ENCODE assay signal across 8 cellular contexts in genomic region chr5:80091792-80092192, GRCh38. TPM values are rescaled to one million over a fixed set of nuclear protein-coding genes. Genes with fewer than 3 reads are reported as not detected.
A peak's percentile ranks its signal among the peaks of the same experiment; 100 is the strongest.
DNase-seq lines count a peak whose midpoint lies in the region; ATAC-seq and TF ChIP-seq lines count a peak whose summit lies in the region.
"Not testable (repeated sequence)": the region's sequence is repeated elsewhere in the genome, so short reads cannot be mapped to it uniquely, and the experiment has no call there.

No MANE protein-coding gene starts in this region.

- not testable (repeated sequence) for H2AFZ ChIP-seq in DND-41 (ENCODE audit: low read depth, low read length); mammary epithelial cell (ENCODE audit: low read depth, low read length)
- peak overlapping the region; percentile 35; the same call in 1 of the 2 replicates for H2AFZ ChIP-seq in KMS-11 (ENCODE audit: low read depth)
- peak overlapping the region; percentile 16 for H2AFZ ChIP-seq in neuronal stem cell (ENCODE audit: low read length)

- ATAC-seq in DND-41 (ENCODE audit: insufficient read depth, low read depth) (peak; percentile 88), heart right ventricle (peak; percentile 42 to 87 (median 75))
- peak; percentile 79 for ATAC-seq in activated CD4-positive, alpha-beta T cell treated with anti-CD3 and anti-CD28 coated beads for 36 hours

- H4K20me1 ChIP-seq in DND-41 (ENCODE audit: insufficient read depth, low read length); KMS-11 (ENCODE audit: insufficient read depth); mammary epithelial cell (ENCODE audit: insufficient read depth, low read length): not testable (repeated sequence)

- TF ChIP-seq CTCF in DND-41 (IDR thresholded peaks at IDR 0.05; ENCODE audit: borderline replicate concordance, extremely low read depth, low read length, poor library complexity, severe bottlenecking) = peak; percentile 80
- TF ChIP-seq CTCF in KMS-11 (conservative IDR thresholded peaks at IDR 0.05; ENCODE audit: low read depth, low read length) = peak; percentile 95
- peak; percentile 39 to 55 for TF ChIP-seq CTCF in mammary epithelial cell (conservative IDR thresholded peaks at IDR 0.05 in 1 of 2, IDR thresholded peaks at IDR 0.05 in 1 of 2; ENCODE audit: extremely low read depth in 1 of 2, insufficient read depth in 1 of 2, low read depth in 1 of 2, low read length in 2 of 2)
- peak; percentile 69 to 90 (median 79) for TF ChIP-seq CTCF in heart right ventricle (IDR thresholded peaks at IDR 0.05)
- TF ChIP-seq CTCF in transverse colon (IDR thresholded peaks at IDR 0.05) = peak; percentile 79 to 86 (median 83)

- not testable (repeated sequence) for TF ChIP-seq POLR2A in transverse colon (IDR thresholded peaks at IDR 0.05)

- H3K4me1 ChIP-seq in DND-41 (ENCODE audit: insufficient read depth, low read length) = peaks cover 12% of the 10 kb centered on the region
- not testable (repeated sequence) for H3K4me1 ChIP-seq in KMS-11 (ENCODE audit: low read depth, poor library complexity, severe bottlenecking); mammary epithelial cell (ENCODE audit: insufficient read depth, low read length); transverse colon
- peaks cover 0 to 15% (median 7%) of the 10 kb centered on the region in 9 donors for H3K4me1 ChIP-seq in heart right ventricle
- peaks cover 9 to 12% of the 10 kb centered on the region in 2 donors for H3K4me1 ChIP-seq in neuronal stem cell (ENCODE audit: control insufficient read depth in 2 of 2, insufficient read depth in 1 of 2, low read depth in 1 of 2, low read length in 2 of 2)

- DNase-seq in DND-41 = peak; percentile 38
- peak; percentile 15 for DNase-seq in NCI-H82 treated with DMSO at 0.1 percent for 48 hours (lab: John Stamatoyannopoulos, UW; ENCODE audit: unreplicated experiment)
- DNase-seq in activated CD4-positive, alpha-beta T cell treated with anti-CD3 and anti-CD28 coated beads for 36 hours = peak; percentile 39
- peak; percentile 23 for DNase-seq in mammary epithelial cell
- peak; percentile 32 to 35 for DNase-seq in heart right ventricle
- peak; percentile 53 for DNase-seq in neuronal stem cell (ENCODE audit: low spot score)
- not testable (repeated sequence) for DNase-seq in transverse colon

- H3K27ac Mint-ChIP-seq in activated CD4-positive, alpha-beta T cell treated with anti-CD3 and anti-CD28 coated beads for 36 hours = not testable (repeated sequence)

- H3K9me3 ChIP-seq in DND-41 (ENCODE audit: insufficient read depth, low read length, severe bottlenecking); mammary epithelial cell (replicated peaks; ENCODE audit: insufficient read depth, low read length); heart right ventricle; neuronal stem cell (replicated peaks in 1 of 2; ENCODE audit: control insufficient read depth in 2 of 2, insufficient read depth in 1 of 2, low read depth in 1 of 2, low read length in 2 of 2); transverse colon: not testable (repeated sequence)

- dilution Hi-C loops in mammary epithelial cell (cut with HindIII; ENCODE audit: low sequenced_read_pairs) = not testable (repeated sequence)

- H3K36me3 Mint-ChIP-seq in activated CD4-positive, alpha-beta T cell treated with anti-CD3 and anti-CD28 coated beads for 36 hours (ENCODE audit: low read depth) = not testable (repeated sequence)

- H3K79me1 ChIP-seq in neuronal stem cell (ENCODE audit: low read depth, low read length) = not testable (repeated sequence)

- in situ Hi-C loops in mammary epithelial cell (cut with MboI; ENCODE audit: low sequenced_read_pairs in 2 of 2) = loop anchor here (5.0 to 25.0 kb wide), 3 partner anchors 216 to 1054 kb away; no protein-coding TSS in a partner anchor
- in situ Hi-C loops in transverse colon (cut with MboI; ENCODE audit: low pct_ligation_motif_present in 1 of 4, low pct_unique_long_range_greater_than_20kb in 1 of 4, low sequenced_read_pairs in 3 of 4) = loop anchor here (5.0 to 10.0 kb wide), 3 partner anchors 206 to 216 kb away; no protein-coding TSS in a partner anchor

- H3K18ac ChIP-seq in neuronal stem cell (ENCODE audit: low read length) = not testable (repeated sequence)

- peaks cover 20% of the 10 kb centered on the region for H3K4me1 Mint-ChIP-seq in activated CD4-positive, alpha-beta T cell treated with anti-CD3 and anti-CD28 coated beads for 36 hours

- H4K91ac ChIP-seq in neuronal stem cell (ENCODE audit: low read depth, low read length, poor library complexity) = not testable (repeated sequence)

- TF ChIP-seq EP300 in transverse colon (IDR thresholded peaks at IDR 0.05; ENCODE audit: low read depth) = not testable (repeated sequence)

- H3K4me2 ChIP-seq in DND-41 (ENCODE audit: insufficient read depth, low read length); KMS-11; mammary epithelial cell (ENCODE audit: insufficient read depth, low read depth, low read length); neuronal stem cell (ENCODE audit: insufficient read depth, low read length, poor library complexity, severe bottlenecking): not testable (repeated sequence)

- H2BK120ac ChIP-seq in neuronal stem cell (ENCODE audit: low read depth, low read length) = not testable (repeated sequence)

- not testable (repeated sequence) for H3K23ac ChIP-seq in neuronal stem cell (ENCODE audit: low read depth, low read length, poor library complexity)

- H3K36me3 ChIP-seq in DND-41 (ENCODE audit: insufficient read depth, low read length); KMS-11 (ENCODE audit: insufficient read depth); mammary epithelial cell (ENCODE audit: insufficient read depth, low read length); heart right ventricle; neuronal stem cell (replicated peaks in 1 of 2; ENCODE audit: control insufficient read depth in 2 of 2, insufficient read depth in 2 of 2, low read length in 2 of 2); transverse colon: not testable (repeated sequence)

- CTCF ChIA-PET in activated CD4-positive, alpha-beta T cell treated with anti-CD3 and anti-CD28 coated beads for 36 hours (lab: Charles Lee) = interaction anchor here (0.6 to 9.7 kb wide), 51 partner anchors 8 to 1075 kb away, joined by 3 to 198 read pairs (median 4); partner anchors contain the start of gene SERINC5
- CTCF ChIA-PET in mammary epithelial cell (lab: Charles Lee; ENCODE audit: low non-redundant PET) = interaction anchor here (0.5 to 0.7 kb wide), 4 partner anchors 216 to 580 kb away, joined by 3 to 5 read pairs (median 4); no protein-coding TSS in a partner anchor

- intact Hi-C loops in activated CD4-positive, alpha-beta T cell treated with anti-CD3 and anti-CD28 coated beads for 36 hours (cut with DNase I, micrococcal nuclease) = loop anchor here (1.0 to 5.0 kb wide), 4 partner anchors 36 to 316 kb away; partner anchors contain the start of gene ZFYVE16 (in 1 of the 2)
- intact Hi-C loops in mammary epithelial cell (cut with micrococcal nuclease) (loop anchor here (1.0 to 10.0 kb wide), 4 partner anchors 184 to 1103 kb away; no protein-coding TSS in a partner anchor), heart right ventricle (cut with DNase I) (loop anchor here (1.0 to 10.0 kb wide), 9 partner anchors 183 to 217 kb away; no protein-coding TSS in a partner anchor), transverse colon (cut with DNase I; ENCODE audit: low total_unique reads) (loop anchor here (2.0 to 10.0 kb wide), 2 partner anchors 183 to 215 kb away; no protein-coding TSS in a partner anchor)

- H2BK5ac ChIP-seq in neuronal stem cell (ENCODE audit: low read length) = not testable (repeated sequence)

- POLR2A ChIA-PET in activated CD4-positive, alpha-beta T cell treated with anti-CD3 and anti-CD28 coated beads for 36 hours (lab: Charles Lee) = interaction anchor here (0.6 to 0.8 kb wide), 2 partner anchors 48 to 164 kb away, joined by 3 to 4 read pairs; partner anchors contain the start of gene SERINC5

- H3K4me3 Mint-ChIP-seq in activated CD4-positive, alpha-beta T cell treated with anti-CD3 and anti-CD28 coated beads for 36 hours = not testable (repeated sequence)

- H3K27me3 ChIP-seq in DND-41 (ENCODE audit: insufficient read depth, low read length, poor library complexity); KMS-11 (ENCODE audit: insufficient read depth, low read depth); mammary epithelial cell (ENCODE audit: insufficient read depth, low read length); heart right ventricle; neuronal stem cell (ENCODE audit: control insufficient read depth in 3 of 3, insufficient read depth in 3 of 3, low read depth in 1 of 3, low read length in 3 of 3); transverse colon: not testable (repeated sequence)

- H4K8ac ChIP-seq in neuronal stem cell (ENCODE audit: low read depth, low read length) = not testable (repeated sequence)

- H3K27ac ChIP-seq in DND-41 (ENCODE audit: low read length); KMS-11; mammary epithelial cell (ENCODE audit: insufficient read depth, low read depth, low read length); neuronal stem cell (replicated peaks; ENCODE audit: low read length): not testable (repeated sequence)
- H3K27ac ChIP-seq in heart right ventricle (peak overlapping the region in 2 of 10 donors; percentile 2 to 22), transverse colon (peak overlapping the region in 1 of 4 donors; percentile 45)

- H3K9ac ChIP-seq in DND-41 (ENCODE audit: low read depth, low read length); KMS-11; mammary epithelial cell (ENCODE audit: insufficient read depth, low read length); neuronal stem cell (ENCODE audit: low read depth, low read length, poor library complexity): not testable (repeated sequence)

- not testable (repeated sequence) for H3K79me2 ChIP-seq in DND-41 (ENCODE audit: insufficient read depth, low read length); KMS-11 (ENCODE audit: insufficient read depth, low read depth); mammary epithelial cell (ENCODE audit: insufficient read depth, low read length)

- H3K4me3 ChIP-seq in DND-41 (ENCODE audit: low read depth in 1 of 2, low read length in 2 of 2); KMS-11 (IDR thresholded peaks at IDR 0.05; ENCODE audit: insufficient read depth, low read depth, low read length); mammary epithelial cell (replicated peaks in 1 of 3; ENCODE audit: insufficient read depth in 1 of 3, low read depth in 2 of 3, low read length in 3 of 3); heart right ventricle; neuronal stem cell (ENCODE audit: low read length in 2 of 2); transverse colon: not testable (repeated sequence)

- not testable (repeated sequence) for H3K27me3 Mint-ChIP-seq in activated CD4-positive, alpha-beta T cell treated with anti-CD3 and anti-CD28 coated beads for 36 hours

- H3K4ac ChIP-seq in neuronal stem cell (ENCODE audit: low read length) = not testable (repeated sequence)

- not testable (repeated sequence) for BruUV-seq in mammary epithelial cell (replicated peaks; lab: Mats Ljungman, UMichigan)

- not testable (repeated sequence) for H3K14ac ChIP-seq in neuronal stem cell (ENCODE audit: low read length)

- WGBS in mammary epithelial cell (ENCODE audit: low coverage, missing lambda C conversion rate) = 6% methylated on average over 7 of the region's 15 CpGs
- 30 to 38% methylated on average over 15 of the region's 15 CpGs for WGBS in heart right ventricle, 2 donors
- WGBS in neuronal stem cell (ENCODE audit: extremely low coverage in 2 of 2, insufficient read length in 2 of 2, insufficient replicate concordance in 1 of 2), 2 donors = no CpG with 5 or more reads among the region's 15 CpGs
- WGBS in transverse colon (ENCODE audit: low coverage in 1 of 2), 2 donors = 28 to 48% methylated on average over 7 to 15 of the region's 15 CpGs

- H2BK15ac ChIP-seq in neuronal stem cell (ENCODE audit: low read length) = not testable (repeated sequence)

- not testable (repeated sequence) for H2BK12ac ChIP-seq in neuronal stem cell (ENCODE audit: low read length)

- H2AK5ac ChIP-seq in neuronal stem cell (ENCODE audit: low read depth, low read length) = not testable (repeated sequence)

- not testable (repeated sequence) for H3K9me3 Mint-ChIP-seq in activated CD4-positive, alpha-beta T cell treated with anti-CD3 and anti-CD28 coated beads for 36 hours (ENCODE audit: low read depth)

RNA-seq across cellular contexts. Expression of gene THBS4, which starts 56.6 kb away (rescaled TPM):
- total RNA-seq in activated CD4-positive, alpha-beta T cell treated with anti-CD3 and anti-CD28 coated beads for 36 hours = 1 to 10 TPM; 2.1 to 2.3 TPM
- total RNA-seq in mammary epithelial cell (under 1 TPM; under 0.01 to 0.92 TPM), heart right ventricle (100 to 1,000 TPM in 3 of 10 donors, 10 to 100 TPM in 7; 41.1 to 180 (median 68.0) TPM), transverse colon (100 to 1,000 TPM in 1 of 4 donors, 10 to 100 TPM in 1, 1 to 10 TPM in 2; 5.3 to 116 (median 9.1) TPM)
- polyA plus RNA-seq in mammary epithelial cell (0.23 TPM), heart right ventricle (10 to 100 TPM; 60.4 to 65.6 TPM)
- polyA minus RNA-seq in mammary epithelial cell = not detected
- 14.2 TPM for polyA plus RNA-seq in neuronal stem cell (2013, experiment 1 of 2)
- 15.3 TPM for polyA plus RNA-seq in neuronal stem cell (2013, experiment 2 of 2)
